Comparison of ENCODE assay signal across 11 cellular contexts in the genomic region with DNA sequence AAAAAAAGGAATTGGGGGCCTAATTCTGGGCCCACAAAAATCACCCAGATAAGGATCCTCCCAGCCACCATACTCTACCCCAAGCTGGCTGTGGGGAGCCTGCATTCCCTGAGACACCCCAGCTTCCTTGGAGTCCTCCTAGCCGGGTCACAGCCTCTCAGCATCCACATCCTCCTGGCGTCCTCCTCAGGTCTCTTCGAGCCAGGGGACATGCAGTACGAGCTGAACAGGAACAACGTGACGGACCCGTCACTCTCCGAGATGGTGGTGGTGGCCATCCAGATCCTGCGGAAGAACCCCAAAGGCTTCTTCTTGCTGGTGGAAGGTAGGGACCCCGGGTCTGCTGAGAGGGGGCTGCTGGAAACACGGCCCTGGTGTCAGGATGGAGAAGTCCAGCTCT.
DNase-seq lines count a peak whose midpoint lies in the region; ATAC-seq and TF ChIP-seq lines count a peak whose summit lies in the region.
"Had no signal": no experiment of that assay in that cellular context is flagged by ENCODE, and none has a peak within 500 bp of the region (broad histone marks: within the 10 kb centered on the region; RNA-seq: fewer than 3 reads in every experiment).

No MANE protein-coding gene starts in this region.

- TF ChIP-seq RAD21 in HCT116 (IDR thresholded peaks at IDR 0.05; ENCODE audit: low read depth), result no peak

- H3K4me2 ChIP-seq in HCT116 (ENCODE audit: low read length), result peak overlapping the region; percentile 57; the same call in 1 of the 2 replicates

- no peak overlapping the region for H3K4me3 ChIP-seq in HCT116 (replicated peaks in 1 of 2; ENCODE audit: low read depth in 1 of 2, low read length in 2 of 2)
- no peak overlapping the region for H3K4me3 ChIP-seq in right cardiac atrium (ENCODE audit: low read length)

- no TSS peak for BruUV-seq in HCT116 (replicated peaks; lab: Mats Ljungman, UMichigan)

- no peak overlapping the region for H3K9ac ChIP-seq in HCT116 (ENCODE audit: low read length)

- H3K9me3 ChIP-seq in HCT116 (ENCODE audit: control insufficient read depth in 1 of 2, insufficient read depth in 1 of 2, low read depth in 1 of 2, low read length in 2 of 2) (no peaks in the 10 kb centered on the region), right cardiac atrium (ENCODE audit: control insufficient read depth, low read length) (no peaks in the 10 kb centered on the region)
- H3K9me3 ChIP-seq: Caco-2 had no signal

- RAD21 ChIA-PET in HCT116 (lab: Charles Lee; ENCODE audit: low non-redundant PET in 1 of 2, low total read pairs in 2 of 2, uncharacterized antibody in 2 of 2, unreplicated experiment in 2 of 2), result no interaction called here

- H3K27me3 ChIP-seq in HCT116 (ENCODE audit: insufficient read depth, low read length) (no peaks in the 10 kb centered on the region), right cardiac atrium (ENCODE audit: control insufficient read depth, insufficient read depth) (no peaks in the 10 kb centered on the region)

- H3K79me2 ChIP-seq in HCT116 (ENCODE audit: insufficient read depth, low read length), result no peaks in the 10 kb centered on the region

- TF ChIP-seq CTCF in HCT116 (IDR thresholded peaks at IDR 0.05 in 2 of 3, conservative IDR thresholded peaks at IDR 0.05 in 1 of 3; ENCODE audit: borderline replicate concordance in 1 of 3, insufficient read depth in 1 of 3, low read depth in 2 of 3, low read length in 2 of 3) (no peak), chondrocyte (IDR thresholded peaks at IDR 0.05) (no peak)

- 57% methylated on average over 11 of the region's 11 CpGs for WGBS in right cardiac atrium

- no peaks in the 10 kb centered on the region for H3K36me3 Mint-ChIP-seq in chondrocyte (ENCODE audit: low read depth)
- no peaks in the 10 kb centered on the region for H3K36me3 Mint-ChIP-seq in activated T-helper 2 cell treated with anti-CD3 and anti-CD28 coated beads, Interferon-gamma antibody, Interleukin-2, Interleukin-4, amounts not matched to agents 10 μg/mL and 5 μg/mL and 100 μg/mL, durations not matched to agents 14 hours and 24 hours and 36 hours (ENCODE audit: low read depth)
- H3K36me3 Mint-ChIP-seq in activated naive CD4-positive, alpha-beta T cell treated with anti-CD3 and anti-CD28 coated beads, Interleukin-2, amount 10 ng/mL, durations not matched to agents 7 days and 5 days, result no peaks in the 10 kb centered on the region
- H3K36me3 Mint-ChIP-seq: CD4-positive, CD25-positive, alpha-beta regulatory T cell; IgD-negative memory B cell had no signal

- DNase-seq in HCT116 (ENCODE audit: low read depth, low spot score) (no peak), chondrocyte (ENCODE audit: low spot score) (peak; percentile 49), right cardiac atrium (peak in 1 of 3 donors; percentile 17), retina (peak; percentile 1)
- DNase-seq in activated T-helper 2 cell treated with anti-CD3 and anti-CD28 coated beads, Interferon-gamma antibody, Interleukin-2, Interleukin-4, amounts not matched to agents 10 μg/mL and 5 μg/mL and 100 μg/mL, durations not matched to agents 14 hours and 24 hours and 36 hours (ENCODE audit: low spot score), result no peak
- no peak for DNase-seq in activated naive CD4-positive, alpha-beta T cell treated with anti-CD3 and anti-CD28 coated beads, Interleukin-2, amount 10 ng/mL, durations not matched to agents 7 days and 5 days

- H3K36me3 ChIP-seq in HCT116 (ENCODE audit: control insufficient read depth in 1 of 2, insufficient read depth in 2 of 2, low read length in 2 of 2), result no peaks in the 10 kb centered on the region

- no peak overlapping the region for H3K27ac Mint-ChIP-seq in chondrocyte (ENCODE audit: unreplicated experiment)
- no peak overlapping the region for H3K27ac Mint-ChIP-seq in activated T-helper 2 cell treated with anti-CD3 and anti-CD28 coated beads, Interferon-gamma antibody, Interleukin-2, Interleukin-4, amounts not matched to agents 10 μg/mL and 5 μg/mL and 100 μg/mL, durations not matched to agents 14 hours and 24 hours and 36 hours
- H3K27ac Mint-ChIP-seq in activated naive CD4-positive, alpha-beta T cell treated with anti-CD3 and anti-CD28 coated beads, Interleukin-2, amount 10 ng/mL, durations not matched to agents 7 days and 5 days, result no peak overlapping the region
- H3K27ac Mint-ChIP-seq: CD4-positive, CD25-positive, alpha-beta regulatory T cell; HFFc6; IgD-negative memory B cell had no signal

- POLR2A ChIA-PET in HCT116 (lab: Charles Lee), result no interaction called here

- H2AFZ ChIP-seq in HCT116 (ENCODE audit: low read depth, low read length, poor library complexity, severe bottlenecking), result no peak overlapping the region

- no peaks in the 10 kb centered on the region for H4K20me1 ChIP-seq in HCT116 (ENCODE audit: insufficient read depth)

- H3K9me3 Mint-ChIP-seq in chondrocyte (ENCODE audit: low read depth), result peaks cover 4% of the 10 kb centered on the region
- no peaks in the 10 kb centered on the region for H3K9me3 Mint-ChIP-seq in activated T-helper 2 cell treated with anti-CD3 and anti-CD28 coated beads, Interferon-gamma antibody, Interleukin-2, Interleukin-4, amounts not matched to agents 10 μg/mL and 5 μg/mL and 100 μg/mL, durations not matched to agents 14 hours and 24 hours and 36 hours
- H3K9me3 Mint-ChIP-seq in activated naive CD4-positive, alpha-beta T cell treated with anti-CD3 and anti-CD28 coated beads, Interleukin-2, amount 10 ng/mL, durations not matched to agents 7 days and 5 days, result no peaks in the 10 kb centered on the region
- H3K9me3 Mint-ChIP-seq: CD4-positive, CD25-positive, alpha-beta regulatory T cell; HFFc6 had no signal

- H3K27ac ChIP-seq in HCT116 (ENCODE audit: low read depth, low read length) (no peak overlapping the region), right cardiac atrium (ENCODE audit: low read length) (peak overlapping the region; percentile 65)

- ATAC-seq in HCT116 (no peak), right cardiac atrium (peak in 1 of 2 donors; percentile 6), HG03354 (IDR thresholded peaks at IDR 0.05; ENCODE audit: poor library complexity, severe bottlenecking, unreplicated experiment) (no peak)

- no peaks in the 10 kb centered on the region for H3K27me3 Mint-ChIP-seq in chondrocyte (ENCODE audit: low read depth)
- H3K27me3 Mint-ChIP-seq in activated T-helper 2 cell treated with anti-CD3 and anti-CD28 coated beads, Interferon-gamma antibody, Interleukin-2, Interleukin-4, amounts not matched to agents 10 μg/mL and 5 μg/mL and 100 μg/mL, durations not matched to agents 14 hours and 24 hours and 36 hours (ENCODE audit: low read depth), result no peaks in the 10 kb centered on the region
- peaks cover 53% of the 10 kb centered on the region for H3K27me3 Mint-ChIP-seq in activated naive CD4-positive, alpha-beta T cell treated with anti-CD3 and anti-CD28 coated beads, Interleukin-2, amount 10 ng/mL, durations not matched to agents 7 days and 5 days

- H3K9me2 ChIP-seq in HCT116 (ENCODE audit: insufficient read depth), result no peaks in the 10 kb centered on the region

- intact Hi-C loops in HCT116 (cut with micrococcal nuclease) (loop anchor here (5.0 kb wide), 1 partner anchor 341 kb away; no protein-coding TSS in a partner anchor), right cardiac atrium (cut with DNase I) (loop anchor here in 3 of 4 donors (5.0 kb wide), 3 partner anchors 61 to 201 kb away; partner anchors contain the start of gene ALPL (in 1 of the 3))
- intact Hi-C loops in activated T-helper 2 cell treated with anti-CD3 and anti-CD28 coated beads, Interferon-gamma antibody, Interleukin-2, Interleukin-4, amounts not matched to agents 10 μg/mL and 5 μg/mL and 100 μg/mL, durations not matched to agents 14 hours and 24 hours and 36 hours (cut with micrococcal nuclease), result no loop called here

- H3K4me1 Mint-ChIP-seq in chondrocyte (ENCODE audit: low read depth), result peaks cover 14% of the 10 kb centered on the region
- H3K4me1 Mint-ChIP-seq in activated T-helper 2 cell treated with anti-CD3 and anti-CD28 coated beads, Interferon-gamma antibody, Interleukin-2, Interleukin-4, amounts not matched to agents 10 μg/mL and 5 μg/mL and 100 μg/mL, durations not matched to agents 14 hours and 24 hours and 36 hours (ENCODE audit: low read depth), result no peaks in the 10 kb centered on the region
- no peaks in the 10 kb centered on the region for H3K4me1 Mint-ChIP-seq in activated naive CD4-positive, alpha-beta T cell treated with anti-CD3 and anti-CD28 coated beads, Interleukin-2, amount 10 ng/mL, durations not matched to agents 7 days and 5 days
- H3K4me1 Mint-ChIP-seq: CD4-positive, CD25-positive, alpha-beta regulatory T cell; IgD-negative memory B cell had no signal

- H3K4me3 Mint-ChIP-seq in chondrocyte (ENCODE audit: unreplicated experiment), result no peak overlapping the region
- no peak overlapping the region for H3K4me3 Mint-ChIP-seq in activated T-helper 2 cell treated with anti-CD3 and anti-CD28 coated beads, Interferon-gamma antibody, Interleukin-2, Interleukin-4, amounts not matched to agents 10 μg/mL and 5 μg/mL and 100 μg/mL, durations not matched to agents 14 hours and 24 hours and 36 hours (ENCODE audit: low read depth)
- H3K4me3 Mint-ChIP-seq in activated naive CD4-positive, alpha-beta T cell treated with anti-CD3 and anti-CD28 coated beads, Interleukin-2, amount 10 ng/mL, durations not matched to agents 7 days and 5 days, result no peak overlapping the region
- H3K4me3 Mint-ChIP-seq: HFFc6, IgD-negative memory B cell had no signal

- CTCF ChIA-PET in HCT116 (lab: Charles Lee), result interaction anchor here (0.8 to 2.4 kb wide), 2 partner anchors 203 to 341 kb away, joined by 3 to 14 read pairs; no protein-coding TSS in a partner anchor
- CTCF ChIA-PET in activated naive CD4-positive, alpha-beta T cell treated with anti-CD3 and anti-CD28 coated beads, Interleukin-2, amount 10 ng/mL, durations not matched to agents 7 days and 5 days (lab: Charles Lee), result interaction anchor here (0.7 kb wide), 1 partner anchor 88 kb away, joined by 3 read pairs; no protein-coding TSS in a partner anchor

- H3K4me1 ChIP-seq in HCT116 (ENCODE audit: control insufficient read depth in 1 of 2, insufficient read depth in 2 of 2, low read length in 2 of 2) (peaks cover 12 to 21% of the 10 kb centered on the region in 2 experiments; a peak in 3 of 4 replicates), right cardiac atrium (ENCODE audit: control insufficient read depth, insufficient read depth, low read length) (peaks cover 6% of the 10 kb centered on the region)
- H3K4me1 ChIP-seq: Caco-2 had no signal

- no peak for TF ChIP-seq POLR2A in HCT116 (IDR thresholded peaks at IDR 0.05; ENCODE audit: borderline replicate concordance, extremely low read depth, insufficient read depth, insufficient read length)

TF ChIP-seq in HCT116, 20 proteins besides CTCF, POLR2A, EP300 and RAD21 (continues in another document):
- no peak for TF ChIP-seq SRF (IDR thresholded peaks at IDR 0.05; ENCODE audit: low read depth)
- no peak for TF ChIP-seq CEBPB (IDR thresholded peaks at IDR 0.05; ENCODE audit: low read depth)
- no peak for TF ChIP-seq ZNF274 (IDR thresholded peaks at IDR 0.05; ENCODE audit: low read depth, low read length)
- TF ChIP-seq, protein P1, sequence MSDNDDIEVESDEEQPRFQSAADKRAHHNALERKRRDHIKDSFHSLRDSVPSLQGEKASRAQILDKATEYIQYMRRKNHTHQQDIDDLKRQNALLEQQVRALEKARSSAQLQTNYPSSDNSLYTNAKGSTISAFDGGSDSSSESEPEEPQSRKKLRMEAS (IDR thresholded peaks at IDR 0.05), result no peak
- no peak for TF ChIP-seq JUND (IDR thresholded peaks at IDR 0.05)
- no peak for TF ChIP-seq EGR1 (IDR thresholded peaks at IDR 0.05; ENCODE audit: low read depth)
- TF ChIP-seq EZH2 (IDR thresholded peaks at IDR 0.05), result no peak

Comparison
In these comparisons a context has a peak if more than half of its experiments do, and no peak if none do; other contexts are left out.
1. DNase-seq: peak in chondrocyte (single experiment) and retina (single experiment); none in HCT116 (single experiment), activated T-helper 2 cell treated with anti-CD3 and anti-CD28 coated beads, Interferon-gamma antibody, Interleukin-2, Interleukin-4, amounts not matched to agents 10 μg/mL and 5 μg/mL and 100 μg/mL, durations not matched to agents 14 hours and 24 hours and 36 hours (single experiment) and activated naive CD4-positive, alpha-beta T cell treated with anti-CD3 and anti-CD28 coated beads, Interleukin-2, amount 10 ng/mL, durations not matched to agents 7 days and 5 days (single experiment).